Comparison of ENCODE assay signal across 25 cellular contexts in the genomic region with DNA sequence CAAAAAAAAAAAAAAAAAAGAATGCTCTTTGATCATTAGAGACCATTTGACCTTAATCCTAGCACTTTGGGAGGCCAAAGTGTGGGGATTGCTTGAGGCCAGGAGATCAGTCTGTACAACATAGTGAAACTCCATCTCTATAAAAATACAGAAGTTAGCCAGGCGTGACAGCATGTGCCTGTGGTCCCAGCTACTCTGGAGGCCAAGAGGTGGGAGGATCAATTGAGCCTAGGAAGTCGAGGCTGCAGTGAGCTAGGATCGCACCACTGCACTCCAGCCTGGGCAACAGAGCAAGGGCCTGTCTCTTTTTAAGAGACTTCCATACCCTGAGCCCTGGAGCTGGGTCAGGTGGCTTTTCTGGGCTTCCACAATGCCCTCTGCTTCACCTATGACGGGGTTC.
"Had no signal": no experiment of that assay in that cellular context is flagged by ENCODE, and none has a peak within 500 bp of the region (broad histone marks: within the 10 kb centered on the region; RNA-seq: fewer than 3 reads in every experiment).

No MANE protein-coding gene starts in this region.

- H3K27me3 ChIP-seq: breast epithelium, dorsolateral prefrontal cortex, ovary, uterus had no signal

- H3K27ac ChIP-seq: breast epithelium, dorsolateral prefrontal cortex, left ventricle myocardium inferior, ovary, skin epidermis, thoracic aorta, uterus had no signal

- ATAC-seq: activated CD8-positive, alpha-beta T cell treated with anti-CD3 and anti-CD28 coated beads for 36 hours; activated naive CD4-positive, alpha-beta T cell treated with anti-CD3 and anti-CD28 coated beads, Interleukin-2, amount 50 U/mL, for 72 hours; activated T-cell treated with anti-CD3 and anti-CD28 coated beads, Interleukin-2, amount 50 U/mL, for 4 hours; natural killer cell treated with Interleukin-12 subunit alpha and Interleukin-12 subunit beta and Interleukin-15 and Interleukin-18, amount 100 ng/mL, for 72 hours; sciatic nerve; WTC11 had no signal

- H3K27me3 Mint-ChIP-seq: central memory CD8-positive, alpha-beta T cell; natural killer cell treated with Interleukin-12 subunit alpha and Interleukin-12 subunit beta and Interleukin-15 and Interleukin-18, amount 100 ng/mL, for 72 hours; stimulated activated naive CD8-positive, alpha-beta T cell treated with anti-CD3 and anti-CD28 coated beads, Interleukin-15, Interleukin-2, amounts not matched to agents 100 ng/mL and 50 ng/mL, for 24 hours had no signal

- H3K36me3 ChIP-seq: breast epithelium, left ventricle myocardium inferior, ovary, thoracic aorta, uterus had no signal

- H3K36me3 Mint-ChIP-seq: activated naive CD4-positive, alpha-beta T cell treated with anti-CD3 and anti-CD28 coated beads, Interleukin-2, amount 50 U/mL, for 72 hours; natural killer cell treated with Interleukin-12 subunit alpha and Interleukin-12 subunit beta and Interleukin-15 and Interleukin-18, amount 100 ng/mL, for 72 hours; WTC11 had no signal

- H3K4me3 Mint-ChIP-seq: activated CD8-positive, alpha-beta T cell treated with anti-CD3 and anti-CD28 coated beads for 36 hours; activated T-cell treated with anti-CD3 and anti-CD28 coated beads, Interleukin-2, amount 50 U/mL, for 4 hours; central memory CD8-positive, alpha-beta T cell; natural killer cell treated with Interleukin-12 subunit alpha and Interleukin-12 subunit beta and Interleukin-15 and Interleukin-18, amount 100 ng/mL, for 72 hours; stimulated activated naive CD8-positive, alpha-beta T cell treated with anti-CD3 and anti-CD28 coated beads, Interleukin-15, Interleukin-2, amounts not matched to agents 100 ng/mL and 50 ng/mL, for 24 hours; WTC11 had no signal

- H3K9me3 ChIP-seq: ovary, thoracic aorta, uterus had no signal

- DNase-seq: activated CD4-positive, alpha-beta T cell treated with anti-CD3 and anti-CD28 coated beads, Interleukin-2, amount 50 U/mL, for 1 hour; activated CD8-positive, alpha-beta T cell treated with anti-CD3 and anti-CD28 coated beads for 36 hours; activated T-cell treated with anti-CD3 and anti-CD28 coated beads, Interleukin-2, amount 50 U/mL, for 4 hours; dorsolateral prefrontal cortex; effector memory CD4-positive, alpha-beta T cell; left ventricle myocardium inferior; mesendoderm; ovary; stimulated activated CD4-positive, alpha-beta T cell treated with anti-CD3 and anti-CD28 coated beads, Interleukin-12 subunit alpha, Interleukin-12 subunit beta, amount 100 ng/mL, for 4 hours; stimulated activated CD4-positive, alpha-beta T cell treated with anti-CD3 and anti-CD28 coated beads, Interleukin-4, amount 100 ng/mL, for 1 hour; T-helper 2 cell; trophoblast cell; uterus had no signal

- H3K4me3 ChIP-seq: breast epithelium, dorsolateral prefrontal cortex, left ventricle myocardium inferior, lung, ovary, skin epidermis, thoracic aorta, uterus had no signal

- H3K27ac Mint-ChIP-seq: activated CD8-positive, alpha-beta T cell treated with anti-CD3 and anti-CD28 coated beads for 36 hours; activated naive CD4-positive, alpha-beta T cell treated with anti-CD3 and anti-CD28 coated beads, Interleukin-2, amount 50 U/mL, for 72 hours; activated T-helper 2 cell treated with anti-CD3 and anti-CD28 coated beads, Interferon-gamma antibody, Interleukin-2, Interleukin-4, amounts not matched to agents 10 μg/mL and 5 μg/mL and 100 μg/mL, durations not matched to agents 14 hours and 24 hours and 36 hours; natural killer cell treated with Interleukin-12 subunit alpha and Interleukin-12 subunit beta and Interleukin-15 and Interleukin-18, amount 100 ng/mL, for 72 hours; progenitor cell of endocrine pancreas; stimulated activated naive CD8-positive, alpha-beta T cell treated with anti-CD3 and anti-CD28 coated beads, Interleukin-15, Interleukin-2, amounts not matched to agents 100 ng/mL and 50 ng/mL, for 24 hours; WTC11 had no signal

- H3K4me1 Mint-ChIP-seq: WTC11 had no signal

- H3K9me3 Mint-ChIP-seq: activated CD8-positive, alpha-beta T cell treated with anti-CD3 and anti-CD28 coated beads for 36 hours; activated naive CD4-positive, alpha-beta T cell treated with anti-CD3 and anti-CD28 coated beads, Interleukin-2, amount 50 U/mL, for 72 hours; activated T-cell treated with anti-CD3 and anti-CD28 coated beads, Interleukin-2, amount 50 U/mL, for 4 hours; activated T-helper 2 cell treated with anti-CD3 and anti-CD28 coated beads, Interferon-gamma antibody, Interleukin-2, Interleukin-4, amounts not matched to agents 10 μg/mL and 5 μg/mL and 100 μg/mL, durations not matched to agents 14 hours and 24 hours and 36 hours; central memory CD8-positive, alpha-beta T cell; natural killer cell treated with Interleukin-12 subunit alpha and Interleukin-12 subunit beta and Interleukin-15 and Interleukin-18, amount 100 ng/mL, for 72 hours; stimulated activated naive CD8-positive, alpha-beta T cell treated with anti-CD3 and anti-CD28 coated beads, Interleukin-15, Interleukin-2, amounts not matched to agents 100 ng/mL and 50 ng/mL, for 24 hours had no signal
